In the genomic region with DNA sequence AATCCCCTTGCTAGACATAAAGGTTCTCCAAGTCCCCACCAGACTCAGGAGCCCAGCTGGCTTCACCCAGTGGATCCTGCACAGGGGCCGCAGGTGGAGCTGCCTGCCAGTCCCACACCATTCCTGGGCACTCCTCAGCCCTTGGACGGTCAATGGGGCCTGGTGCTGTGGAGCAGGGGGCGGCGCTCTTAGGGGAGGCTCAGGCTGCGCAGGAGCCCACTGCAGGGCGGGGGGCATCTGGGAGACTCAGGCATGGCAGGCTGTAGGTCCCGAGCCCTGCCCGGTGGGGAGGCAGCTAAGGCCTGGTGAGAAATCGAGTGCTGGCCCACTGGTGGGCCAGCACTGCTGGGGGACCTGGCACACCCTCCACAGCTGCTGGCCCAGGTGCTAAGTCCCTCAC, we compare ENCODE assay signal across 20 cellular contexts.
"Had no signal": no experiment of that assay in that cellular context is flagged by ENCODE, and none has a peak within 500 bp of the region (broad histone marks: within the 10 kb centered on the region; RNA-seq: fewer than 3 reads in every experiment).

No MANE protein-coding gene starts in this region.

- H2AFZ ChIP-seq: hepatocyte had no signal

- H3K27ac ChIP-seq: hepatocyte, left lung, left ventricle myocardium inferior, lower lobe of right lung had no signal

- H3K9me3 ChIP-seq: left ventricle myocardium inferior, lower lobe of right lung, mucosa of descending colon had no signal

- H3K27me3 ChIP-seq: hepatocyte, left lung had no signal

- DNase-seq: hippocampal formation, hypothalamus, immature natural killer cell, islet precursor cell, kidney, kidney glomerular epithelial cell, left cardiac atrium, left colon, left ventricle myocardium inferior, left ventricle myocardium superior, lower lobe of right lung, mammary epithelial cell, mesenchymal stem cell, mesendoderm, midbrain, naive B cell had no signal

- H3K36me3 ChIP-seq: left lung, left ventricle myocardium inferior, lower lobe of right lung had no signal

- H3K4me1 ChIP-seq: left lung, left ventricle myocardium inferior, lower lobe of right lung had no signal

- H3K4me2 ChIP-seq: hepatocyte had no signal

- H3K4me3 ChIP-seq: hepatocyte, left lung, left ventricle myocardium inferior, lower lobe of right lung, lung, mucosa of descending colon had no signal
